19 cellular contexts compared by ENCODE assay signal in the genomic region with DNA sequence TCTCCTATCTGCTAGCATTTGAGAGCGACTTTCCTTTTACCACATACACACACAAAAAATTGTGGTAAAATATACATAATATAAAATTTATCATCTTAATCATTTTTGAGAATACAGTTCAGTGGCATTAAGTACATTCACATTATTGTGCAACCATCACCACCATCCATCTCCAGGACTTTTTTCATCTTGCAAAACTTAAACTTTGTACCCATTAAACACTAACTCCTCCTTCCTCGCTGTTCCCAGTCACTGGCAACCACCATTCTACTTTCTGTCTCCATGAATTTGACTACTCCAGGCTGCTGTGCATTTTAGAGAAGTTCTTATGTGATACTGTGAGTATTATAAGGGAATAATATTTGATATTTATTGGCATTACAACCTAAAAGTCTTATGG.
DNase-seq lines count a peak whose midpoint lies in the region; ATAC-seq, FAIRE-seq and TF ChIP-seq lines count a peak whose summit lies in the region.
"Had no signal": no experiment of that assay in that cellular context is flagged by ENCODE, and none has a peak within 500 bp of the region (broad histone marks: within the 10 kb centered on the region; RNA-seq: fewer than 3 reads in every experiment).

No MANE protein-coding gene starts in this region.

- intact Hi-C loops in IMR-90 (cut with micrococcal nuclease), result no loop called here
- intact Hi-C loops in K562 (cut with micrococcal nuclease), result loop anchor here (5.0 to 10.0 kb wide), 2 partner anchors 99 to 493 kb away; no protein-coding TSS in a partner anchor

- H3K9me3 ChIP-seq in IMR-90 (ENCODE audit: control insufficient read depth, insufficient read depth, low read length) (no peaks in the 10 kb centered on the region), K562 (replicated peaks; ENCODE audit: control insufficient read depth, insufficient read depth, low read depth, low read length) (no peaks in the 10 kb centered on the region), liver (ENCODE audit: control insufficient read depth in 4 of 4, low read length in 3 of 4) (no peaks in the 10 kb centered on the region), Peyer's patch (no peaks in the 10 kb centered on the region)
- H3K9me3 ChIP-seq: SJSA1 had no signal

- H3K27me3 ChIP-seq in IMR-90 (ENCODE audit: control insufficient read depth, insufficient read depth, low read length) (no peaks in the 10 kb centered on the region), K562 (ENCODE audit: control insufficient read depth in 2 of 2, insufficient read depth in 2 of 2, low read length in 2 of 2) (peaks cover 10 to 16% of the 10 kb centered on the region in 2 experiments; a peak in 4 of 5 replicates), liver (ENCODE audit: control insufficient read depth in 4 of 4, insufficient read depth in 4 of 4, low read length in 3 of 4) (no peaks in the 10 kb centered on the region), Peyer's patch (no peaks in the 10 kb centered on the region)
- H3K27me3 ChIP-seq: SJSA1 had no signal

- POLR2A ChIA-PET in IMR-90 (lab: Charles Lee; ENCODE audit: unreplicated experiment) (interaction anchor here (0.6 kb wide), 1 partner anchor 181 kb away, joined by 14 read pairs; the partner anchor contains the start of gene C1orf21), K562 (lab: Yijun Ruan, JAX) (no interaction called here)

- H3K79me1 ChIP-seq in IMR-90 (ENCODE audit: low read depth in 1 of 2, low read length in 2 of 2), result peaks cover 0 to 3% of the 10 kb centered on the region in 2 experiments; a peak in 1 of 4 replicates

- no peak overlapping the region for H2AK5ac ChIP-seq in IMR-90 (ENCODE audit: low read depth, low read length)

- H3K18ac ChIP-seq in IMR-90 (ENCODE audit: low read depth, low read length), result no peak overlapping the region

- TF ChIP-seq CTCF in IMR-90 (conservative IDR thresholded peaks at IDR 0.05; ENCODE audit: low read depth, low read length) (no peak), K562 (IDR thresholded peaks at IDR 0.05 in 2 of 3, conservative IDR thresholded peaks at IDR 0.05 in 1 of 3; ENCODE audit: insufficient read depth in 2 of 3, low read depth in 1 of 3, low read length in 3 of 3) (no peak), liver (IDR thresholded peaks at IDR 0.05; ENCODE audit: low read depth, low read length, missing input control) (no peak), Peyer's patch (IDR thresholded peaks at IDR 0.05) (no peak)

- no TSS peak for BruUV-seq in IMR-90 (replicated peaks; lab: Mats Ljungman, UMichigan)
- BruUV-seq in K562 (replicated peaks; lab: Mats Ljungman, UMichigan), result no TSS peak

- H3K4ac ChIP-seq in IMR-90 (ENCODE audit: low read depth, low read length), result no peak overlapping the region

- no peak overlapping the region for H3K27ac ChIP-seq in IMR-90 (ENCODE audit: insufficient read depth, low read length)
- no peak overlapping the region for H3K27ac ChIP-seq in K562 (ENCODE audit: extremely low read depth, low read depth, low read length)
- no peak overlapping the region for H3K27ac ChIP-seq in liver (ENCODE audit: low read depth in 1 of 2, low read length in 2 of 2)
- H3K27ac ChIP-seq in Peyer's patch, result no peak overlapping the region
- H3K27ac ChIP-seq: RWPE1, SJSA1 had no signal

- no peak overlapping the region for H4K5ac ChIP-seq in IMR-90 (ENCODE audit: low read depth, low read length)

- H2AFZ ChIP-seq in IMR-90 (replicated peaks; ENCODE audit: low read length, poor library complexity), result no peak overlapping the region
- H2AFZ ChIP-seq in K562 (ENCODE audit: low read depth, low read length), result no peak overlapping the region

- no peak for FAIRE-seq in K562 (lab: Jason Lieb, UNC)

- no peak overlapping the region for H2BK15ac ChIP-seq in IMR-90 (ENCODE audit: low read depth, low read length)

- H2BK5ac ChIP-seq in IMR-90 (ENCODE audit: low read depth, low read length, poor library complexity, severe bottlenecking), result no peak overlapping the region

- no peak overlapping the region for H3K4me3 Mint-ChIP-seq in activated naive CD8-positive, alpha-beta T cell treated with anti-CD3 and anti-CD28 coated beads for 36 hours
- H3K4me3 Mint-ChIP-seq: CD4-positive, CD25-positive, alpha-beta regulatory T cell; IgD-negative memory B cell had no signal

- in situ Hi-C loops in IMR-90 (cut with MboI; ENCODE audit: low sequenced_read_pairs), result loop anchor here (25.0 kb wide), 1 partner anchor 481 kb away; no protein-coding TSS in a partner anchor
- in situ Hi-C loops in K562 (cut with MboI), result no loop called here

- H3K4me2 ChIP-seq in IMR-90 (ENCODE audit: low read depth, low read length), result no peak overlapping the region
- H3K4me2 ChIP-seq in K562 (ENCODE audit: insufficient read depth, low read length), result no peak overlapping the region

- TF ChIP-seq EP300 in K562 (IDR thresholded peaks at IDR 0.05; ENCODE audit: low read length), result no peak

- no peak overlapping the region for H2BK20ac ChIP-seq in IMR-90 (ENCODE audit: low read depth, low read length)

- no peak overlapping the region for H3K9ac ChIP-seq in IMR-90 (ENCODE audit: low read depth, low read length)
- H3K9ac ChIP-seq in K562 (ENCODE audit: insufficient read depth in 1 of 2, low read depth in 2 of 2, low read length in 2 of 2), result no peak overlapping the region
- H3K9ac ChIP-seq in liver (ENCODE audit: low read depth in 1 of 2, low read length in 2 of 2), result no peak overlapping the region

- H2AK9ac ChIP-seq in IMR-90 (replicated peaks; ENCODE audit: low read depth, low read length, poor library complexity), result no peak overlapping the region

- DNase-seq in IMR-90 (no peak), K562 (ENCODE audit: extremely low read depth in 1 of 4, low spot score in 3 of 4) (no peak), renal cortical epithelial cell (ENCODE audit: low read depth) (peak; percentile 28), Peyer's patch (no peak)
- DNase-seq in activated naive CD8-positive, alpha-beta T cell treated with anti-CD3 and anti-CD28 coated beads for 36 hours, result no peak
- DNase-seq: ACHN; AML-193; CD4-positive, CD25-positive, alpha-beta regulatory T cell; H7; NCI-H1436; NCI-H2029; NCI-H2171; NCI-H446; NCI-H69 had no signal

- dilution Hi-C loops in IMR-90 (cut with HindIII; ENCODE audit: low sequenced_read_pairs, unreplicated experiment), result no loop called here

- no peak overlapping the region for H3K4me3 ChIP-seq in IMR-90 (ENCODE audit: insufficient read depth, low read depth, low read length)
- no peak overlapping the region for H3K4me3 ChIP-seq in K562
- peak overlapping the region in 1 of 3 donors; percentile 38 for H3K4me3 ChIP-seq in liver (ENCODE audit: low read depth in 1 of 3, low read length in 3 of 3)
- no peak overlapping the region for H3K4me3 ChIP-seq in Peyer's patch
- H3K4me3 ChIP-seq: SJSA1 had no signal

- WGBS in IMR-90 (ENCODE audit: extremely low coverage in 2 of 2, insufficient read length in 1 of 2), 2 experiments, result no CpG with 5 or more reads among the region's 2 CpGs
- WGBS in K562 (ENCODE audit: insufficient coverage, low coverage, missing lambda C conversion rate), result 2% methylated on average over 2 of the region's 2 CpGs
- WGBS in liver, result 64% methylated on average over 2 of the region's 2 CpGs

- no peaks in the 10 kb centered on the region for H3K36me3 ChIP-seq in IMR-90 (ENCODE audit: control insufficient read depth, insufficient read depth, low read length)
- H3K36me3 ChIP-seq in K562 (ENCODE audit: control insufficient read depth, insufficient read depth, low read length), result no peaks in the 10 kb centered on the region
- no peaks in the 10 kb centered on the region for H3K36me3 ChIP-seq in liver (ENCODE audit: control insufficient read depth in 4 of 4, insufficient read depth in 3 of 4, low read depth in 1 of 4, low read length in 3 of 4)
- no peaks in the 10 kb centered on the region for H3K36me3 ChIP-seq in Peyer's patch
- H3K36me3 ChIP-seq: SJSA1 had no signal

- H3K56ac ChIP-seq in IMR-90 (ENCODE audit: extremely low read depth, insufficient read depth, low read length), result no peak overlapping the region

- TF ChIP-seq RAD21 in IMR-90 (IDR thresholded peaks at IDR 0.05; ENCODE audit: low read length) (no peak), K562 (CRISPR knock-in tag; conservative IDR thresholded peaks at IDR 0.05 in 1 of 2, IDR thresholded peaks at IDR 0.05 in 1 of 2) (no peak), liver (IDR thresholded peaks at IDR 0.05) (peak; percentile 59 to 64)

- H3K4me1 Mint-ChIP-seq in activated naive CD8-positive, alpha-beta T cell treated with anti-CD3 and anti-CD28 coated beads for 36 hours, result no peaks in the 10 kb centered on the region
- H3K4me1 Mint-ChIP-seq: CD4-positive, CD25-positive, alpha-beta regulatory T cell; IgD-negative memory B cell had no signal

- no peak overlapping the region for H4K91ac ChIP-seq in IMR-90 (ENCODE audit: insufficient read depth, low read depth, low read length)

- CTCF ChIA-PET in IMR-90 (lab: Yijun Ruan, JAX), result interaction anchor here (1.4 kb wide), 1 partner anchor 326 kb away, joined by 5 read pairs; no protein-coding TSS in a partner anchor
- CTCF ChIA-PET in K562 (lab: Yijun Ruan, JAX; ENCODE audit: low intra/inter-chr PET ratio), result no interaction called here

- TF ChIP-seq POLR2A in IMR-90 (IDR thresholded peaks at IDR 0.05; ENCODE audit: low read depth, low read length) (no peak), K562 (conservative IDR thresholded peaks at IDR 0.05) (no peak), Peyer's patch (IDR thresholded peaks at IDR 0.05) (no peak)

- H3K9me3 Mint-ChIP-seq in activated naive CD8-positive, alpha-beta T cell treated with anti-CD3 and anti-CD28 coated beads for 36 hours, result no peaks in the 10 kb centered on the region

- H4K20me1 ChIP-seq in IMR-90 (ENCODE audit: insufficient read depth, low read length) (no peaks in the 10 kb centered on the region), K562 (replicated peaks; ENCODE audit: control insufficient read depth, insufficient read depth, low read length) (no peaks in the 10 kb centered on the region)

- no peaks in the 10 kb centered on the region for H3K79me2 ChIP-seq in K562 (ENCODE audit: control insufficient read depth, insufficient read depth, low read length)

- H3K4me1 ChIP-seq in IMR-90 (ENCODE audit: control insufficient read depth, insufficient read depth, low read length) (no peaks in the 10 kb centered on the region), K562 (replicated peaks in 1 of 2; ENCODE audit: control insufficient read depth in 2 of 2, insufficient read depth in 2 of 2, low read length in 2 of 2) (no peaks in the 10 kb centered on the region), liver (ENCODE audit: control insufficient read depth in 4 of 4, insufficient read depth in 4 of 4, low read length in 3 of 4) (peaks cover 2 to 26% (median 10%) of the 10 kb centered on the region in 4 donors), Peyer's patch (no peaks in the 10 kb centered on the region)

- H3K36me3 Mint-ChIP-seq in activated naive CD8-positive, alpha-beta T cell treated with anti-CD3 and anti-CD28 coated beads for 36 hours, result no peaks in the 10 kb centered on the region
- H3K36me3 Mint-ChIP-seq: CD4-positive, CD25-positive, alpha-beta regulatory T cell; IgD-negative memory B cell had no signal

- no peak overlapping the region for H2BK120ac ChIP-seq in IMR-90 (ENCODE audit: low read depth, low read length)

- H3K14ac ChIP-seq in IMR-90 (replicated peaks; ENCODE audit: low read depth, low read length), result no peak overlapping the region

- no peak overlapping the region for H4K8ac ChIP-seq in IMR-90 (ENCODE audit: low read depth in 2 of 2, low read length in 2 of 2)

- ATAC-seq in IMR-90 (ENCODE audit: low read depth) (no peak), K562 (no peak), HG03442 (IDR thresholded peaks at IDR 0.05; ENCODE audit: unreplicated experiment) (no peak)

- H3K27me3 Mint-ChIP-seq in activated naive CD8-positive, alpha-beta T cell treated with anti-CD3 and anti-CD28 coated beads for 36 hours, result no peaks in the 10 kb centered on the region

- H3K23ac ChIP-seq in IMR-90 (ENCODE audit: low read depth, low read length), result no peak overlapping the region

- H3K9me1 ChIP-seq in IMR-90 (ENCODE audit: insufficient read depth, low read length), result peaks cover 6% of the 10 kb centered on the region; the same call in 1 of the 2 replicates
- no peaks in the 10 kb centered on the region for H3K9me1 ChIP-seq in K562 (ENCODE audit: control insufficient read depth, insufficient read depth, low read length)

- H3K27ac Mint-ChIP-seq in activated naive CD8-positive, alpha-beta T cell treated with anti-CD3 and anti-CD28 coated beads for 36 hours, result no peak overlapping the region
- H3K27ac Mint-ChIP-seq: CD4-positive, CD25-positive, alpha-beta regulatory T cell; IgD-negative memory B cell had no signal
